1 cellular context compared by ENCODE assay signal in genomic region chr1:147640553-147641165, GRCh38.
TF ChIP-seq lines count a peak whose summit lies in the region.

No MANE protein-coding gene starts in this region.

TF ChIP-seq in K562, 482 proteins besides CTCF, POLR2A, EP300 and RAD21 (continued from another document):
- TF ChIP-seq TBL1XR1 (IDR thresholded peaks at IDR 0.05; ENCODE audit: low read length in 2 of 2): no peak
- no peak for TF ChIP-seq ZNF589 (CRISPR knock-in tag; IDR thresholded peaks at IDR 0.05; ENCODE audit: low read depth)
- TF ChIP-seq NCOA4 (IDR thresholded peaks at IDR 0.05; ENCODE audit: partially characterized antibody): no peak
- TF ChIP-seq ZNF3 (CRISPR knock-in tag; IDR thresholded peaks at IDR 0.05): no peak
- peak; percentile 27; the same call in 1 of the 2 replicates for TF ChIP-seq ZBTB7A (IDR thresholded peaks at IDR 0.05; ENCODE audit: borderline replicate concordance, control insufficient read depth, low read depth, low read length)
- TF ChIP-seq ZNF41 (CRISPR knock-in tag; conservative IDR thresholded peaks at IDR 0.05): no peak
- TF ChIP-seq ZNF407 (IDR thresholded peaks at IDR 0.05; ENCODE audit: low read depth): no peak
- peak; percentile 75 for TF ChIP-seq SMC3 (conservative IDR thresholded peaks at IDR 0.05; ENCODE audit: insufficient read depth, low read depth, low read length)
- no peak for TF ChIP-seq CBX3 (IDR thresholded peaks at IDR 0.05; ENCODE audit: borderline replicate concordance in 1 of 2, low read length in 2 of 2)
- no peak for TF ChIP-seq THAP12 (CRISPR knock-in tag; IDR thresholded peaks at IDR 0.05)
- TF ChIP-seq ZFX (CRISPR knock-in tag; IDR thresholded peaks at IDR 0.05): no peak
- TF ChIP-seq PTRF (tag; IDR thresholded peaks at IDR 0.05): no peak
- TF ChIP-seq EZH2 (IDR thresholded peaks at IDR 0.05; ENCODE audit: borderline replicate concordance, low read depth, low read length): no peak
- no peak for TF ChIP-seq BMI1 (IDR thresholded peaks at IDR 0.05; ENCODE audit: low read length)
- 0 out of 4 replicates have a peak, but pooled peaks of 1 of the 2 experiments have one; percentile 31 for TF ChIP-seq MAZ (CRISPR knock-in tag; conservative IDR thresholded peaks at IDR 0.05 in 1 of 2, IDR thresholded peaks at IDR 0.05 in 1 of 2)
- TF ChIP-seq HDGF (IDR thresholded peaks at IDR 0.05): no peak
- no peak for TF ChIP-seq HIVEP1 (CRISPR knock-in tag; IDR thresholded peaks at IDR 0.05)
- TF ChIP-seq RCOR1 (IDR thresholded peaks at IDR 0.05; ENCODE audit: borderline replicate concordance in 1 of 2, low read depth in 2 of 2, low read length in 2 of 2): peak in 1 of 2 experiments; percentile 63; a peak in 1 of 4 replicates
- TF ChIP-seq NR2F6 (CRISPR knock-in tag; IDR thresholded peaks at IDR 0.05): no peak
- TF ChIP-seq CREB1 (IDR thresholded peaks at IDR 0.05): no peak
- TF ChIP-seq CREB1 (CRISPR knock-in tag; IDR thresholded peaks at IDR 0.05): 0 out of 2 replicates have a peak, but pooled peaks have one; percentile 18
- no peak for TF ChIP-seq HNRNPLL (IDR thresholded peaks at IDR 0.05; ENCODE audit: low read depth, low read length, poor library complexity, severe bottlenecking)
- TF ChIP-seq TEAD1 (CRISPR knock-in tag; IDR thresholded peaks at IDR 0.05): no peak
- TF ChIP-seq ZNF740 (CRISPR knock-in tag; IDR thresholded peaks at IDR 0.05): no peak
- no peak for TF ChIP-seq ZNF740 (tag; IDR thresholded peaks at IDR 0.05)
- TF ChIP-seq ZNF76 (CRISPR knock-in tag; IDR thresholded peaks at IDR 0.05; ENCODE audit: borderline replicate concordance): no peak
- no peak for TF ChIP-seq MEIS2 (IDR thresholded peaks at IDR 0.05; ENCODE audit: partially characterized antibody)
- no peak for TF ChIP-seq KAT7 (CRISPR knock-in tag; IDR thresholded peaks at IDR 0.05; ENCODE audit: borderline replicate concordance)
- peak; percentile 43 for TF ChIP-seq NEUROD1 (IDR thresholded peaks at IDR 0.05; ENCODE audit: borderline replicate concordance, low read depth, low read length, partially characterized antibody)
- 0 out of 2 replicates have a peak, but pooled peaks have one; percentile 55 for TF ChIP-seq XRCC5 (IDR thresholded peaks at IDR 0.05; ENCODE audit: low read depth, low read length)
- TF ChIP-seq ZNF507 (tag; conservative IDR thresholded peaks at IDR 0.05): no peak
- no peak for TF ChIP-seq TRIM28 (IDR thresholded peaks at IDR 0.05)
- TF ChIP-seq STAT5A (IDR thresholded peaks at IDR 0.05; ENCODE audit: borderline replicate concordance, low read length): no peak
- TF ChIP-seq HMGXB4 (CRISPR knock-in tag; IDR thresholded peaks at IDR 0.05): no peak
- no peak for TF ChIP-seq ZNF766 (CRISPR knock-in tag; conservative IDR thresholded peaks at IDR 0.05)
- peak in 1 of 3 experiments; percentile 43 for TF ChIP-seq YY1 (IDR thresholded peaks at IDR 0.05; ENCODE audit: borderline replicate concordance in 1 of 3, control insufficient read depth in 1 of 3, extremely low read depth in 1 of 3, insufficient read depth in 3 of 3, insufficient read length in 1 of 3, insufficient replicate concordance in 2 of 3, low read depth in 1 of 3, low read length in 2 of 3)
- TF ChIP-seq ETS1 (conservative IDR thresholded peaks at IDR 0.05; ENCODE audit: control insufficient read depth, low read depth, low read length): no peak
- no peak for TF ChIP-seq TAF1 (IDR thresholded peaks at IDR 0.05; ENCODE audit: control insufficient read depth, extremely low read depth, insufficient read depth, low read length, severe bottlenecking)
- no peak for TF ChIP-seq MEF2D (tag; conservative IDR thresholded peaks at IDR 0.05; ENCODE audit: low read depth)
- TF ChIP-seq HOXB6 (CRISPR knock-in tag; IDR thresholded peaks at IDR 0.05; ENCODE audit: borderline replicate concordance): no peak
- TF ChIP-seq CAMTA2 (CRISPR knock-in tag; conservative IDR thresholded peaks at IDR 0.05): no peak
- peak in 1 of 2 experiments; percentile 37; a peak in 1 of 4 replicates for TF ChIP-seq SRF (CRISPR knock-in tag; IDR thresholded peaks at IDR 0.05)
